Comparison of ENCODE assay signal across 1 cellular context in the genomic region with DNA sequence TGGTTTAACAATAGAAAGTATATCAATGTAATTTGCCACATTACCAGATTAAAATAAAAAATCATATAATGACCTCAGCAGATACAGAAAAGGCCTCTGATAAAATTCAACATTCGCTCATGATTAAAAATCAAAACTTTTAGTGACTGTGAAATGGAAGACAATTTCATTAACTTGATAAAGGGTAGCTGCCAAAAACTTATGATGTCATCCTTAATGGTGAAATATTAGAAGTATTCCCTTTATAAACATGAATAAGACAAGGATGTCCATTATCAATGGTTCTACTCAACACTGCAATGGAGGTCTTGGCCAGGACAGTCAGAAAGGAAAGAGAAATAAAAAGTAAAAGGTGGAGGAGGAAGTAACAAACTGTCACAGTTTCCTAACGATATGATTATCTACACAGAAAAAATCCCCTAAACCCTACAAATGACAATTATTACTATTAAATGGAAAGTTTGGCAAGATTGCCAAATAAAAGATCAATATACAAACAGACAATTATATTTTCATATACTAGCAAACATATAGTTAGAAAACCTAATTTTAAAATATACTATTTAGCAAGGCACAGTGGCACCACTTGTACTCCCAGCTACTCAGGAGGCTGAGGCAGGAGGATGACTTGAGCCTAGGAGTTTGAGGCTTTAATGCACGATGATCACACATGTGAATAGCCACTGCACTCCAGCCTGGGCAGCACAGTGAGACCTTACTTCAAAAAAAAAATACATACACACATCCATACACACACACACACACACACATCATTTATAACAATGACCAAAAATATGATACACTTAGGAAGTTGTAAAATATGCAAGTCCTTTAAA.
A peak's percentile ranks its signal among the peaks of the same experiment; 100 is the strongest.
TF ChIP-seq lines count a peak whose summit lies in the region.

No MANE protein-coding gene starts in this region.

TF ChIP-seq in K562, 482 proteins besides CTCF, POLR2A, EP300 and RAD21:
- no peak for TF ChIP-seq TBL1XR1 (IDR thresholded peaks at IDR 0.05; ENCODE audit: low read length in 2 of 2)
- TF ChIP-seq, protein P1, sequence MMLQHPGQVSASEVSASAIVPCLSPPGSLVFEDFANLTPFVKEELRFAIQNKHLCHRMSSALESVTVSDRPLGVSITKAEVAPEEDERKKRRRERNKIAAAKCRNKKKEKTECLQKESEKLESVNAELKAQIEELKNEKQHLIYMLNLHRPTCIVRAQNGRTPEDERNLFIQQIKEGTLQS (IDR thresholded peaks at IDR 0.05): peak; percentile 38
- TF ChIP-seq, protein P1 (CRISPR knock-in tag; conservative IDR thresholded peaks at IDR 0.05): no peak
